1 cellular context compared by ENCODE assay signal in the genomic region with DNA sequence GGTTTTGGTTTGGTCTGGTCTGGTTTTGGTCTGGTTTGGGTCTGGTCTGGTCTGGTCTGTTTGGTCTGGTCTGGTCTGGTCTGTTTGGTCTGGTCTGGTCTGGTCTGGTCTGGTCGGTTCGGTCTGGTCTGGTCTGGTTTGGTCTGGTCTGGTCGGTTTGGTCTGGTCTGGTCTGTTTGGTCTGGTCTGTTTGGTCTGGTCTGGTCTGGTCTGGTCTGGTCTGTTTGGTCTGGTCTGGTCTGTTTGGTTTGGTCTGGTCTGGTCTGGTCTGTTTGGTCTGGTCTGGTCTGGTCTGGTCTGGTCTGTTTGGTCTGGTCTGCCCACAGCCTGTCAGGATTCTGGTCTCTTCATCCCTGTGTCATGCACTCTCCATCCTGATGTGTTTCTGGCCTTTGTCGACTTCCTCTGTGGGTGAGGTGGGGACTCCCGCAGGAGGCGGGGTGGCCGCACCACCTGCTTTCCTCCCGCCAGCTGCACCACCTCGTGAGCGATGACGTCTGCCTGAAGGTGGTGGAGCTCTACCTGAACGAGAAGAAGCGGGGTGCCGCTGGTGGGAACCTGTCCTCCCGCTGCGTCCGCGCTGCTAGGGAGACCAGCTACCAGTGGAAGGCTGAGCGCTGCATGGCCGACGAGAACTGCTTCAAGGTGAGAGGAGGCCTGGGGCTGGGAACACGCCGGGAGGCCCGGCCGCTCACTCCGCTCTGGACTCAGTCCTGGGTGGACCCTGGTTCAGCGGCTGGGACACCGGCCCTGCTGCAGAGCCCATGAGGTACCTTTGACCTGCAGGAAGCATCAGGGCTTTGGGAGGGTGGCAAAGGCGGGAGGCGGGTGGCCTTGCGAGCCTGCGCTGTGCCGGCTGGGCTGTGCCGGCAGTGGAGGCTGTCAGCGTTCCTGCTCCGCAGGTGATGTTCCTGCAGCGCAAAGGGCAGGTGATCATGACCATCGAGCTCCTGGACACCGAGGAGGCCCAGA.
TF ChIP-seq lines count a peak whose summit lies in the region.

No MANE protein-coding gene starts in this region.

TF ChIP-seq in GM12878, 131 proteins besides CTCF, POLR2A, EP300 and RAD21:
- TF ChIP-seq, protein P1, sequence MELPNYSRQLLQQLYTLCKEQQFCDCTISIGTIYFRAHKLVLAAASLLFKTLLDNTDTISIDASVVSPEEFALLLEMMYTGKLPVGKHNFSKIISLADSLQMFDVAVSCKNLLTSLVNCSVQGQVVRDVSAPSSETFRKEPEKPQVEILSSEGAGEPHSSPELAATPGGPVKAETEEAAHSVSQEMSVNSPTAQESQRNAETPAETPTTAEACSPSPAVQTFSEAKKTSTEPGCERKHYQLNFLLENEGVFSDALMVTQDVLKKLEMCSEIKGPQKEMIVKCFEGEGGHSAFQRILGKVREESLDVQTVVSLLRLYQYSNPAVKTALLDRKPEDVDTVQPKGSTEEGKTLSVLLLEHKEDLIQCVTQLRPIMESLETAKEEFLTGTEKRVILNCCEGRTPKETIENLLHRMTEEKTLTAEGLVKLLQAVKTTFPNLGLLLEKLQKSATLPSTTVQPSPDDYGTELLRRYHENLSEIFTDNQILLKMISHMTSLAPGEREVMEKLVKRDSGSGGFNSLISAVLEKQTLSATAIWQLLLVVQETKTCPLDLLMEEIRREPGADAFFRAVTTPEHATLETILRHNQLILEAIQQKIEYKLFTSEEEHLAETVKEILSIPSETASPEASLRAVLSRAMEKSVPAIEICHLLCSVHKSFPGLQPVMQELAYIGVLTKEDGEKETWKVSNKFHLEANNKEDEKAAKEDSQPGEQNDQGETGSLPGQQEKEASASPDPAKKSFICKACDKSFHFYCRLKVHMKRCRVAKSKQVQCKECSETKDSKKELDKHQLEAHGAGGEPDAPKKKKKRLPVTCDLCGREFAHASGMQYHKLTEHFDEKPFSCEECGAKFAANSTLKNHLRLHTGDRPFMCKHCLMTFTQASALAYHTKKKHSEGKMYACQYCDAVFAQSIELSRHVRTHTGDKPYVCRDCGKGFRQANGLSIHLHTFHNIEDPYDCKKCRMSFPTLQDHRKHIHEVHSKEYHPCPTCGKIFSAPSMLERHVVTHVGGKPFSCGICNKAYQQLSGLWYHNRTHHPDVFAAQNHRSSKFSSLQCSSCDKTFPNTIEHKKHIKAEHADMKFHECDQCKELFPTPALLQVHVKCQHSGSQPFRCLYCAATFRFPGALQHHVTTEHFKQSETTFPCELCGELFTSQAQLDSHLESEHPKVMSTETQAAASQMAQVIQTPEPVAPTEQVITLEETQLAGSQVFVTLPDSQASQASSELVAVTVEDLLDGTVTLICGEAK (IDR thresholded peaks at IDR 0.05; ENCODE audit: borderline replicate concordance) = no peak
- TF ChIP-seq, protein P2, sequence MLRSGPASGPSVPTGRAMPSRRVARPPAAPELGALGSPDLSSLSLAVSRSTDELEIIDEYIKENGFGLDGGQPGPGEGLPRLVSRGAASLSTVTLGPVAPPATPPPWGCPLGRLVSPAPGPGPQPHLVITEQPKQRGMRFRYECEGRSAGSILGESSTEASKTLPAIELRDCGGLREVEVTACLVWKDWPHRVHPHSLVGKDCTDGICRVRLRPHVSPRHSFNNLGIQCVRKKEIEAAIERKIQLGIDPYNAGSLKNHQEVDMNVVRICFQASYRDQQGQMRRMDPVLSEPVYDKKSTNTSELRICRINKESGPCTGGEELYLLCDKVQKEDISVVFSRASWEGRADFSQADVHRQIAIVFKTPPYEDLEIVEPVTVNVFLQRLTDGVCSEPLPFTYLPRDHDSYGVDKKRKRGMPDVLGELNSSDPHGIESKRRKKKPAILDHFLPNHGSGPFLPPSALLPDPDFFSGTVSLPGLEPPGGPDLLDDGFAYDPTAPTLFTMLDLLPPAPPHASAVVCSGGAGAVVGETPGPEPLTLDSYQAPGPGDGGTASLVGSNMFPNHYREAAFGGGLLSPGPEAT (IDR thresholded peaks at IDR 0.05; ENCODE audit: low read depth) = no peak
- TF ChIP-seq, protein P3, sequence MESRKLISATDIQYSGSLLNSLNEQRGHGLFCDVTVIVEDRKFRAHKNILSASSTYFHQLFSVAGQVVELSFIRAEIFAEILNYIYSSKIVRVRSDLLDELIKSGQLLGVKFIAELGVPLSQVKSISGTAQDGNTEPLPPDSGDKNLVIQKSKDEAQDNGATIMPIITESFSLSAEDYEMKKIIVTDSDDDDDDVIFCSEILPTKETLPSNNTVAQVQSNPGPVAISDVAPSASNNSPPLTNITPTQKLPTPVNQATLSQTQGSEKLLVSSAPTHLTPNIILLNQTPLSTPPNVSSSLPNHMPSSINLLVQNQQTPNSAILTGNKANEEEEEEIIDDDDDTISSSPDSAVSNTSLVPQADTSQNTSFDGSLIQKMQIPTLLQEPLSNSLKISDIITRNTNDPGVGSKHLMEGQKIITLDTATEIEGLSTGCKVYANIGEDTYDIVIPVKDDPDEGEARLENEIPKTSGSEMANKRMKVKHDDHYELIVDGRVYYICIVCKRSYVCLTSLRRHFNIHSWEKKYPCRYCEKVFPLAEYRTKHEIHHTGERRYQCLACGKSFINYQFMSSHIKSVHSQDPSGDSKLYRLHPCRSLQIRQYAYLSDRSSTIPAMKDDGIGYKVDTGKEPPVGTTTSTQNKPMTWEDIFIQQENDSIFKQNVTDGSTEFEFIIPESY (IDR thresholded peaks at IDR 0.05) = peak; percentile 36; the same call in 1 of the 2 replicates
- TF ChIP-seq TCF12 (IDR thresholded peaks at IDR 0.05; ENCODE audit: low read depth, low read length) (peak; percentile 65), TCF3 (IDR thresholded peaks at IDR 0.05; ENCODE audit: borderline replicate concordance, insufficient read depth, low read depth, low read length) (peak; percentile 79; the same call in 1 of the 2 replicates), TARDBP (IDR thresholded peaks at IDR 0.05; ENCODE audit: borderline replicate concordance) (no peak), CBX5 (IDR thresholded peaks at IDR 0.05; ENCODE audit: low read depth) (no peak), NBN (IDR thresholded peaks at IDR 0.05) (no peak), CBX3 (IDR thresholded peaks at IDR 0.05; ENCODE audit: borderline replicate concordance, low read depth) (no peak), LARP7 (IDR thresholded peaks at IDR 0.05) (no peak), ZNF217 (IDR thresholded peaks at IDR 0.05) (no peak), STAT3 (IDR thresholded peaks at IDR 0.05; ENCODE audit: low read depth, low read length) (no peak), CREB1 (IDR thresholded peaks at IDR 0.05; ENCODE audit: low read depth) (no peak), ASH2L (IDR thresholded peaks at IDR 0.05; ENCODE audit: borderline replicate concordance, low read depth) (no peak)
- TF ChIP-seq, protein P4, sequence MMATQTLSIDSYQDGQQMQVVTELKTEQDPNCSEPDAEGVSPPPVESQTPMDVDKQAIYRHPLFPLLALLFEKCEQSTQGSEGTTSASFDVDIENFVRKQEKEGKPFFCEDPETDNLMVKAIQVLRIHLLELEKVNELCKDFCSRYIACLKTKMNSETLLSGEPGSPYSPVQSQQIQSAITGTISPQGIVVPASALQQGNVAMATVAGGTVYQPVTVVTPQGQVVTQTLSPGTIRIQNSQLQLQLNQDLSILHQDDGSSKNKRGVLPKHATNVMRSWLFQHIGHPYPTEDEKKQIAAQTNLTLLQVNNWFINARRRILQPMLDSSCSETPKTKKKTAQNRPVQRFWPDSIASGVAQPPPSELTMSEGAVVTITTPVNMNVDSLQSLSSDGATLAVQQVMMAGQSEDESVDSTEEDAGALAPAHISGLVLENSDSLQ (IDR thresholded peaks at IDR 0.05) = no peak
- TF ChIP-seq, protein P5, sequence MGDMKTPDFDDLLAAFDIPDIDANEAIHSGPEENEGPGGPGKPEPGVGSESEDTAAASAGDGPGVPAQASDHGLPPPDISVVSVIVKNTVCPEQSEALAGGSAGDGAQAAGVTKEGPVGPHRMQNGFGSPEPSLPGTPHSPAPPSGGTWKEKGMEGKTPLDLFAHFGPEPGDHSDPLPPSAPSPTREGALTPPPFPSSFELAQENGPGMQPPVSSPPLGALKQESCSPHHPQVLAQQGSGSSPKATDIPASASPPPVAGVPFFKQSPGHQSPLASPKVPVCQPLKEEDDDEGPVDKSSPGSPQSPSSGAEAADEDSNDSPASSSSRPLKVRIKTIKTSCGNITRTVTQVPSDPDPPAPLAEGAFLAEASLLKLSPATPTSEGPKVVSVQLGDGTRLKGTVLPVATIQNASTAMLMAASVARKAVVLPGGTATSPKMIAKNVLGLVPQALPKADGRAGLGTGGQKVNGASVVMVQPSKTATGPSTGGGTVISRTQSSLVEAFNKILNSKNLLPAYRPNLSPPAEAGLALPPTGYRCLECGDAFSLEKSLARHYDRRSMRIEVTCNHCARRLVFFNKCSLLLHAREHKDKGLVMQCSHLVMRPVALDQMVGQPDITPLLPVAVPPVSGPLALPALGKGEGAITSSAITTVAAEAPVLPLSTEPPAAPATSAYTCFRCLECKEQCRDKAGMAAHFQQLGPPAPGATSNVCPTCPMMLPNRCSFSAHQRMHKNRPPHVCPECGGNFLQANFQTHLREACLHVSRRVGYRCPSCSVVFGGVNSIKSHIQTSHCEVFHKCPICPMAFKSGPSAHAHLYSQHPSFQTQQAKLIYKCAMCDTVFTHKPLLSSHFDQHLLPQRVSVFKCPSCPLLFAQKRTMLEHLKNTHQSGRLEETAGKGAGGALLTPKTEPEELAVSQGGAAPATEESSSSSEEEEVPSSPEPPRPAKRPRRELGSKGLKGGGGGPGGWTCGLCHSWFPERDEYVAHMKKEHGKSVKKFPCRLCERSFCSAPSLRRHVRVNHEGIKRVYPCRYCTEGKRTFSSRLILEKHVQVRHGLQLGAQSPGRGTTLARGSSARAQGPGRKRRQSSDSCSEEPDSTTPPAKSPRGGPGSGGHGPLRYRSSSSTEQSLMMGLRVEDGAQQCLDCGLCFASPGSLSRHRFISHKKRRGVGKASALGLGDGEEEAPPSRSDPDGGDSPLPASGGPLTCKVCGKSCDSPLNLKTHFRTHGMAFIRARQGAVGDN (IDR thresholded peaks at IDR 0.05) = no peak
- TF ChIP-seq, protein P6, sequence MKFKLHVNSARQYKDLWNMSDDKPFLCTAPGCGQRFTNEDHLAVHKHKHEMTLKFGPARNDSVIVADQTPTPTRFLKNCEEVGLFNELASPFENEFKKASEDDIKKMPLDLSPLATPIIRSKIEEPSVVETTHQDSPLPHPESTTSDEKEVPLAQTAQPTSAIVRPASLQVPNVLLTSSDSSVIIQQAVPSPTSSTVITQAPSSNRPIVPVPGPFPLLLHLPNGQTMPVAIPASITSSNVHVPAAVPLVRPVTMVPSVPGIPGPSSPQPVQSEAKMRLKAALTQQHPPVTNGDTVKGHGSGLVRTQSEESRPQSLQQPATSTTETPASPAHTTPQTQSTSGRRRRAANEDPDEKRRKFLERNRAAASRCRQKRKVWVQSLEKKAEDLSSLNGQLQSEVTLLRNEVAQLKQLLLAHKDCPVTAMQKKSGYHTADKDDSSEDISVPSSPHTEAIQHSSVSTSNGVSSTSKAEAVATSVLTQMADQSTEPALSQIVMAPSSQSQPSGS (IDR thresholded peaks at IDR 0.05; ENCODE audit: low read length) = no peak
- TF ChIP-seq, protein P7, sequence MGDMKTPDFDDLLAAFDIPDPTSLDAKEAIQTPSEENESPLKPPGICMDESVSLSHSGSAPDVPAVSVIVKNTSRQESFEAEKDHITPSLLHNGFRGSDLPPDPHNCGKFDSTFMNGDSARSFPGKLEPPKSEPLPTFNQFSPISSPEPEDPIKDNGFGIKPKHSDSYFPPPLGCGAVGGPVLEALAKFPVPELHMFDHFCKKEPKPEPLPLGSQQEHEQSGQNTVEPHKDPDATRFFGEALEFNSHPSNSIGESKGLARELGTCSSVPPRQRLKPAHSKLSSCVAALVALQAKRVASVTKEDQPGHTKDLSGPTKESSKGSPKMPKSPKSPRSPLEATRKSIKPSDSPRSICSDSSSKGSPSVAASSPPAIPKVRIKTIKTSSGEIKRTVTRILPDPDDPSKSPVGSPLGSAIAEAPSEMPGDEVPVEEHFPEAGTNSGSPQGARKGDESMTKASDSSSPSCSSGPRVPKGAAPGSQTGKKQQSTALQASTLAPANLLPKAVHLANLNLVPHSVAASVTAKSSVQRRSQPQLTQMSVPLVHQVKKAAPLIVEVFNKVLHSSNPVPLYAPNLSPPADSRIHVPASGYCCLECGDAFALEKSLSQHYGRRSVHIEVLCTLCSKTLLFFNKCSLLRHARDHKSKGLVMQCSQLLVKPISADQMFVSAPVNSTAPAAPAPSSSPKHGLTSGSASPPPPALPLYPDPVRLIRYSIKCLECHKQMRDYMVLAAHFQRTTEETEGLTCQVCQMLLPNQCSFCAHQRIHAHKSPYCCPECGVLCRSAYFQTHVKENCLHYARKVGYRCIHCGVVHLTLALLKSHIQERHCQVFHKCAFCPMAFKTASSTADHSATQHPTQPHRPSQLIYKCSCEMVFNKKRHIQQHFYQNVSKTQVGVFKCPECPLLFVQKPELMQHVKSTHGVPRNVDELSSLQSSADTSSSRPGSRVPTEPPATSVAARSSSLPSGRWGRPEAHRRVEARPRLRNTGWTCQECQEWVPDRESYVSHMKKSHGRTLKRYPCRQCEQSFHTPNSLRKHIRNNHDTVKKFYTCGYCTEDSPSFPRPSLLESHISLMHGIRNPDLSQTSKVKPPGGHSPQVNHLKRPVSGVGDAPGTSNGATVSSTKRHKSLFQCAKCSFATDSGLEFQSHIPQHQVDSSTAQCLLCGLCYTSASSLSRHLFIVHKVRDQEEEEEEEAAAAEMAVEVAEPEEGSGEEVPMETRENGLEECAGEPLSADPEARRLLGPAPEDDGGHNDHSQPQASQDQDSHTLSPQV (IDR thresholded peaks at IDR 0.05) = no peak
- TF ChIP-seq, protein P8, sequence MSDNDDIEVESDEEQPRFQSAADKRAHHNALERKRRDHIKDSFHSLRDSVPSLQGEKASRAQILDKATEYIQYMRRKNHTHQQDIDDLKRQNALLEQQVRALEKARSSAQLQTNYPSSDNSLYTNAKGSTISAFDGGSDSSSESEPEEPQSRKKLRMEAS (IDR thresholded peaks at IDR 0.05; ENCODE audit: low read depth, low read length) = no peak
- TF ChIP-seq, protein P9, sequence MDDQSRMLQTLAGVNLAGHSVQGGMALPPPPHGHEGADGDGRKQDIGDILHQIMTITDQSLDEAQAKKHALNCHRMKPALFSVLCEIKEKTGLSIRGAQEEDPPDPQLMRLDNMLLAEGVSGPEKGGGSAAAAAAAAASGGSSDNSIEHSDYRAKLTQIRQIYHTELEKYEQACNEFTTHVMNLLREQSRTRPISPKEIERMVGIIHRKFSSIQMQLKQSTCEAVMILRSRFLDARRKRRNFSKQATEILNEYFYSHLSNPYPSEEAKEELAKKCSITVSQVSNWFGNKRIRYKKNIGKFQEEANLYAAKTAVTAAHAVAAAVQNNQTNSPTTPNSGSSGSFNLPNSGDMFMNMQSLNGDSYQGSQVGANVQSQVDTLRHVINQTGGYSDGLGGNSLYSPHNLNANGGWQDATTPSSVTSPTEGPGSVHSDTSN (IDR thresholded peaks at IDR 0.05; ENCODE audit: insufficient replicate concordance, low read depth, low read length) = no peak
